ENCODE assay signal across 14 cellular contexts in the genomic region with DNA sequence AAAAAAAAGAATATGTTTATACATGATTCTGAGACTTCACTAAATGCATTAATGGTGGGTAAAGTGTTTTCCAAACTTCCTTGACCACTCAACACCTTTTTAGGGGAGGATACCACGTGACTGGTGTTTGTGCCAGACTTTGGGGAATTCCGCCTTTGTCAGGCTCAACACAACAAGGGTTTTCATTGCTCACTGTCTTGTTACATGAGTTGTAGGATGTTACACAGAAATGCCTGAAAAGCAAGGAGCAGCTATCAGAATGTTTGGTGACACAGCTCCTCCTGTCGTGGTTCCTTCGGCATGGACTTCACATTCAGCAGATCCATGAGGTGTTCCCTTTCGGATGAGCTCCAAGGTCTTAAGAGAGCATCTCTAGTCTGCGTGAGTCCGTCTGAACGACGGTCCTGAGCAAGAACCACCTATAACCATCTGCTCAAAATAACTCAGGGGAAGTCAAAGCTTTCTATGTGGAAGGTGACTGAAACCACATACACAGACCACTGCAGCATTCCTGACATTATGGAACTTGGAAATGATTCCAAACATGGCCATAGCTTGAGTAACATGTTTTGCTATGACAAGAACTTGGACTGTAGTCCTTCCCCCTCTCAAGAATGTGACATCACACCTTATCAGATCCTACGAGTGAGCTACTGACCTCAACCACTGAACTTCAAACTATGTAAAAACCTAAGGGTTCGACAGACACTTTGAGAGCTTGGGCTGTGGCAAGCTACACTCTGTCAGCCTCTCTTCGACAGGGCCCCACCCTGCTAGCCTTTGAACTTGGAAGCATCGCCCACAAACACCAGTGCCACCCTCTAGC. TPM values are rescaled to one million over a fixed set of nuclear protein-coding genes. Genes with fewer than 3 reads are reported as not detected.
DNase-seq lines count a peak whose midpoint lies in the region; ATAC-seq, FAIRE-seq and TF ChIP-seq lines count a peak whose summit lies in the region.
"Had no signal": no experiment of that assay in that cellular context is flagged by ENCODE, and none has a peak within 500 bp of the region (broad histone marks: within the 10 kb centered on the region; RNA-seq: fewer than 3 reads in every experiment).

No MANE protein-coding gene starts in this region.

- 0 out of 2 replicates have a peak, but pooled peaks cover under 1% of the 10 kb centered on the region for H3K4me1 ChIP-seq in HepG2 (ENCODE audit: insufficient read depth, low read length)
- H3K4me1 ChIP-seq in right lobe of liver: no peaks in the 10 kb centered on the region
- peaks cover 43% of the 10 kb centered on the region for H3K4me1 ChIP-seq in mammary epithelial cell (ENCODE audit: insufficient read depth, low read length)
- no peaks in the 10 kb centered on the region for H3K4me1 ChIP-seq in mucosa of descending colon (ENCODE audit: low read depth)

- TF ChIP-seq EP300 in HepG2 (IDR thresholded peaks at IDR 0.05; ENCODE audit: low read depth in 2 of 2, low read length in 2 of 2): no peak
- TF ChIP-seq EP300 in HepG2 (CRISPR knock-in tag; IDR thresholded peaks at IDR 0.05; ENCODE audit: borderline replicate concordance): no peak

- no TSS peak for BruUV-seq in HepG2 (replicated peaks; lab: Mats Ljungman, UMichigan)
- no TSS peak for BruUV-seq in mammary epithelial cell (replicated peaks; lab: Mats Ljungman, UMichigan)

- FAIRE-seq in HepG2 (lab: Jason Lieb, UNC): peak; percentile 71

- POLR2A ChIA-PET in HepG2 (lab: Yijun Ruan, JAX): no interaction called here

- H3K4me3 ChIP-seq in HepG2 (replicated peaks in 1 of 3; ENCODE audit: insufficient read depth in 1 of 3, low read depth in 2 of 3, low read length in 3 of 3) (no peak overlapping the region), right lobe of liver (no peak overlapping the region), mammary epithelial cell (replicated peaks in 1 of 3; ENCODE audit: insufficient read depth in 1 of 3, low read depth in 2 of 3, low read length in 3 of 3) (no peak overlapping the region), mucosa of descending colon (no peak overlapping the region)

- H3K27ac ChIP-seq in HepG2 (ENCODE audit: extremely low read length, insufficient read depth, low read length): no peak overlapping the region
- no peak overlapping the region for H3K27ac ChIP-seq in right lobe of liver
- H3K27ac ChIP-seq in mammary epithelial cell (ENCODE audit: insufficient read depth, low read depth, low read length): no peak overlapping the region

- TF ChIP-seq CTCF in HepG2 (CRISPR knock-in tag; IDR thresholded peaks at IDR 0.05) (no peak), right lobe of liver (IDR thresholded peaks at IDR 0.05) (no peak), mammary epithelial cell (conservative IDR thresholded peaks at IDR 0.05 in 1 of 2, IDR thresholded peaks at IDR 0.05 in 1 of 2; ENCODE audit: extremely low read depth in 1 of 2, insufficient read depth in 1 of 2, low read depth in 1 of 2, low read length in 2 of 2) (no peak), mucosa of descending colon (IDR thresholded peaks at IDR 0.05) (no peak)

- TF ChIP-seq POLR2A in HepG2 (IDR thresholded peaks at IDR 0.05; ENCODE audit: insufficient read depth in 1 of 2, low read depth in 2 of 2, low read length in 2 of 2) (no peak), right lobe of liver (IDR thresholded peaks at IDR 0.05) (no peak)

- no peaks in the 10 kb centered on the region for H3K9me3 ChIP-seq in HepG2 (ENCODE audit: low read length)
- no peaks in the 10 kb centered on the region for H3K9me3 ChIP-seq in right lobe of liver
- no peaks in the 10 kb centered on the region for H3K9me3 ChIP-seq in mammary epithelial cell (replicated peaks; ENCODE audit: insufficient read depth, low read length)
- no peaks in the 10 kb centered on the region for H3K9me3 ChIP-seq in mucosa of descending colon

- dilution Hi-C loops in mammary epithelial cell (cut with HindIII; ENCODE audit: low sequenced_read_pairs): loop anchor here (25.0 kb wide), 1 partner anchor 196 kb away; no protein-coding TSS in a partner anchor

- peaks cover 5 to 49% of the 10 kb centered on the region in 2 experiments; a peak in 4 of 5 replicates for H3K27me3 ChIP-seq in HepG2 (ENCODE audit: control insufficient read depth in 1 of 2, insufficient read depth in 2 of 2, low read length in 2 of 2)
- H3K27me3 ChIP-seq in right lobe of liver: no peaks in the 10 kb centered on the region
- no peaks in the 10 kb centered on the region for H3K27me3 ChIP-seq in mammary epithelial cell (ENCODE audit: insufficient read depth, low read length)

- H4K20me1 ChIP-seq in HepG2 (ENCODE audit: insufficient read depth, low read length) (no peaks in the 10 kb centered on the region), mammary epithelial cell (ENCODE audit: insufficient read depth, low read length) (no peaks in the 10 kb centered on the region)

- H3K4me2 ChIP-seq in HepG2 (ENCODE audit: low read depth, low read length): no peak overlapping the region
- no peak overlapping the region for H3K4me2 ChIP-seq in mammary epithelial cell (ENCODE audit: insufficient read depth, low read depth, low read length)

- intact Hi-C loops in HepG2 (cut with micrococcal nuclease; ENCODE audit: unreplicated experiment) (no loop called here), right lobe of liver (cut with DNase I) (no loop called here), mammary epithelial cell (cut with micrococcal nuclease) (loop anchor here (5.0 kb wide), 3 partner anchors 56 to 156 kb away; no protein-coding TSS in a partner anchor), mucosa of descending colon (cut with DNase I, micrococcal nuclease) (no loop called here)

- H3K79me2 ChIP-seq in HepG2 (ENCODE audit: insufficient read depth, low read length) (no peaks in the 10 kb centered on the region), mammary epithelial cell (ENCODE audit: insufficient read depth, low read length) (no peaks in the 10 kb centered on the region)

- ATAC-seq in HepG2 (no peak), right lobe of liver (no peak), mucosa of descending colon (peak; percentile 54), GM21528 (IDR thresholded peaks at IDR 0.05; ENCODE audit: low FRiP score, unreplicated experiment) (no peak)

- H3K36me3 ChIP-seq in HepG2 (replicated peaks in 1 of 2; ENCODE audit: control insufficient read depth in 1 of 2, insufficient read depth in 2 of 2, low read length in 2 of 2) (no peaks in the 10 kb centered on the region), right lobe of liver (no peaks in the 10 kb centered on the region), mammary epithelial cell (ENCODE audit: insufficient read depth, low read length) (no peaks in the 10 kb centered on the region), mucosa of descending colon (ENCODE audit: low read depth) (no peaks in the 10 kb centered on the region)

- CTCF ChIA-PET in HepG2 (lab: Yijun Ruan, JAX; ENCODE audit: low intra/inter-chr PET ratio, low total read pairs): no interaction called here
- CTCF ChIA-PET in mammary epithelial cell (lab: Charles Lee; ENCODE audit: low non-redundant PET): no interaction called here

- 41% methylated on average over 11 of the region's 13 CpGs for WGBS in HepG2 (ENCODE audit: low lambda C conversion rate)
- 73% methylated on average over 7 of the region's 13 CpGs for WGBS in right lobe of liver (ENCODE audit: insufficient coverage, low coverage, low lambda C conversion rate, missing lambda C conversion rate)
- 67% methylated on average over 7 of the region's 13 CpGs for WGBS in mammary epithelial cell (ENCODE audit: low coverage, missing lambda C conversion rate)

- in situ Hi-C loops in HepG2 (cut with HindIII; ENCODE audit: extremely low pct_ligation_motif_present, low pct_unique_long_range_greater_than_20kb) (no loop called here), mammary epithelial cell (cut with MboI; ENCODE audit: low sequenced_read_pairs in 2 of 2) (no loop called here)

- DNase-seq in HepG2 (ENCODE audit: low spot score) (no peak), right lobe of liver (no peak), mammary epithelial cell (peak; percentile 45), mucosa of descending colon (no peak), NCI-H526 (lab: John Stamatoyannopoulos, UW) (no peak), globus pallidus (ENCODE audit: low spot score) (no peak)
- no peak for DNase-seq in activated T-cell treated with anti-CD3 and anti-CD28 coated beads, Interleukin-2, amount 50 U/mL, for 1 hour
- DNase-seq: ACHN; activated naive CD4-positive, alpha-beta T cell treated with anti-CD3 and anti-CD28 coated beads for 36 hours; effector CD4-positive, alpha-beta T cell; NCI-H1092 treated with DMSO at 0.1 percent for 48 hours; NCI-H82; T-helper 1 cell had no signal

- H2AFZ ChIP-seq in HepG2 (ENCODE audit: low read length) (no peak overlapping the region), mammary epithelial cell (ENCODE audit: low read depth, low read length) (no peak overlapping the region)

- TF ChIP-seq RAD21 in HepG2 (CRISPR knock-in tag; IDR thresholded peaks at IDR 0.05): no peak

- H3K9ac ChIP-seq in HepG2 (ENCODE audit: insufficient read depth, low read depth, low read length) (no peak overlapping the region), mammary epithelial cell (ENCODE audit: insufficient read depth, low read length) (no peak overlapping the region)

RNA-seq across cellular contexts. Expression of a gene that starts 57.5 kb away (rescaled TPM):
- 191 and 232 TPM in 2 replicates for total RNA-seq in HepG2 (2016; rRNA removed; fragmentation: Illumina TruSeq; extraction: Trizol)
- total RNA-seq in HepG2 (2016; cell fraction: cytosol; rRNA removed; fragmentation: Illumina TruSeq; extraction: Trizol; ENCODE audit: low read depth): 20.4 and 23.3 TPM in 2 replicates
- total RNA-seq in HepG2 (2016; cell fraction: insoluble cytoplasmic fraction; rRNA removed; fragmentation: Illumina TruSeq; extraction: Trizol): 188 and 227 TPM in 2 replicates
- 73.2 and 79.2 TPM in 2 replicates for total RNA-seq in HepG2 (2016; cell fraction: membrane; rRNA removed; fragmentation: Illumina TruSeq; extraction: Trizol)
- total RNA-seq in HepG2 (2016; cell fraction: nucleus; rRNA removed; fragmentation: Illumina TruSeq; extraction: Trizol): 172 and 204 TPM in 2 replicates
- polyA plus RNA-seq in HepG2 (2011; rRNA removed): 170 and 183 TPM in 2 replicates
- 120 and 161 TPM in 2 replicates for polyA plus RNA-seq in HepG2 (2011; cell fraction: cytosol; rRNA removed)
- polyA plus RNA-seq in HepG2 (2011; cell fraction: nucleus; rRNA removed): 48.7 and 68.4 TPM in 2 replicates
- 135 and 170 TPM in 2 replicates for polyA plus RNA-seq in HepG2 (2012)
- polyA plus RNA-seq in HepG2 (2016; cell fraction: cytosol; fragmentation: Illumina TruSeq; extraction: Trizol; ENCODE audit: low read depth): 30.7 and 36.6 TPM in 2 replicates
- 146 TPM in 2 replicates for polyA plus RNA-seq in HepG2 (2016; cell fraction: insoluble cytoplasmic fraction; fragmentation: Illumina TruSeq; extraction: Trizol; ENCODE audit: low read depth)
- 43.2 and 44.0 TPM in 2 replicates for polyA plus RNA-seq in HepG2 (2016; cell fraction: membrane; fragmentation: Illumina TruSeq; extraction: Trizol; ENCODE audit: low read depth)
- 201 and 204 TPM in 2 replicates for polyA plus RNA-seq in HepG2 (2016; cell fraction: nucleus; fragmentation: Illumina TruSeq; extraction: Trizol; ENCODE audit: insufficient read depth, low read depth)
- polyA minus RNA-seq in HepG2 (2011; rRNA and poly(A)+ RNA removed; ENCODE audit: low replicate concordance): 95.6 and 263 TPM in 2 replicates
- 122 and 129 TPM in 2 replicates for polyA minus RNA-seq in HepG2 (2011; cell fraction: cytosol; rRNA and poly(A)+ RNA removed)
- polyA minus RNA-seq in HepG2 (2011; cell fraction: nucleus; rRNA and poly(A)+ RNA removed): 66.2 and 98.2 TPM in 2 replicates
- 100 to 1,000 TPM in 3 of 6 experiments, 10 to 100 TPM in 3; 85.0 to 147 (median 99.2) TPM for total RNA-seq in right lobe of liver
- total RNA-seq in mammary epithelial cell: 10 to 100 TPM; 77.7 to 89.2 TPM
- 66.6 TPM for polyA plus RNA-seq in mammary epithelial cell
- polyA minus RNA-seq in mammary epithelial cell: 48.8 TPM
- 10 to 100 TPM; 34.7 to 77.3 (median 49.5) TPM for total RNA-seq in mucosa of descending colon
